Comparison of ENCODE assay signal across 12 cellular contexts in the genomic region with DNA sequence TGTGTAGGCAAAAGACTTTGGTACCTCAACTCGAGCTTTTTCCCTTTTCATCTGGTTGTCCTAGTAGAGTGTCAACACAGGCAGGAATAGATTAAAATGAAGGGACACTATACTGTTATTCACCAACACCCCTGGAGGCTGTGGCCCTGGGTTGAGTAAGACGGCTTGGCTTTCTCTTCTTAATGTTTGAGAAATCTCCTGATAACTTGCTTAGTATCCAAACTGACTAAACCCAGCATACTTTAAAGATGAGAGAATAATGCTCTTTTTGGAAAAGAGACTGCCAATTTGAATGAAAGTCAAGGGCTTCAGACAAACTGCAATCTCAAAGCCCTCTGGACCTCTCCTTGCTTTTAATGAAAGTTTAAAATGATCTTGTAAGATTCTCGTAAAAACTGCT. TPM values are rescaled to one million over a fixed set of nuclear protein-coding genes. Genes with fewer than 3 reads are reported as not detected.
DNase-seq lines count a peak whose midpoint lies in the region; ATAC-seq and TF ChIP-seq lines count a peak whose summit lies in the region.
"Had no signal": no experiment of that assay in that cellular context is flagged by ENCODE, and none has a peak within 500 bp of the region (broad histone marks: within the 10 kb centered on the region; RNA-seq: fewer than 3 reads in every experiment).

No MANE protein-coding gene starts in this region.

- DNase-seq in CD8-positive, alpha-beta memory T cell = no peak
- DNase-seq in Peyer's patch (no peak), fibroblast of the aortic adventitia (ENCODE audit: low read depth) (peak; percentile 84), NOMO-1 treated with DMSO at 0.1 percent for 48 hours (lab: John Stamatoyannopoulos, UW; ENCODE audit: unreplicated experiment) (no peak), glomerular visceral epithelial cell (ENCODE audit: extremely low spot score) (no peak)
- DNase-seq: midbrain; NCI-H510A treated with DMSO at 0.1 percent for 48 hours; stimulated activated CD4-positive, alpha-beta T cell treated with anti-CD3 and anti-CD28 coated beads, Interleukin-4, amount 100 ng/mL, for 1 hour had no signal

- peaks cover 22% of the 10 kb centered on the region for H3K4me1 ChIP-seq in CD8-positive, alpha-beta memory T cell (ENCODE audit: insufficient read depth, low read length)
- H3K4me1 ChIP-seq in Peyer's patch = peaks cover 0 to 12% (median 5%) of the 10 kb centered on the region in 4 donors
- peaks cover 5% of the 10 kb centered on the region for H3K4me1 ChIP-seq in rectal smooth muscle tissue (ENCODE audit: control insufficient read depth, insufficient read depth, low read length)

- no peaks in the 10 kb centered on the region for H3K36me3 ChIP-seq in CD8-positive, alpha-beta memory T cell (ENCODE audit: insufficient read depth, low read length)
- H3K36me3 ChIP-seq in Peyer's patch = no peaks in the 10 kb centered on the region
- H3K36me3 ChIP-seq in rectal smooth muscle tissue (ENCODE audit: control insufficient read depth, insufficient read depth, low read length) = no peaks in the 10 kb centered on the region

- TF ChIP-seq CTCF in Peyer's patch (IDR thresholded peaks at IDR 0.05) = no peak
- TF ChIP-seq CTCF in fibroblast of the aortic adventitia (IDR thresholded peaks at IDR 0.05; ENCODE audit: insufficient read depth, low read length) = no peak

- peak overlapping the region; percentile 58 to 93 (median 83) for H3K27ac Mint-ChIP-seq in CD8-positive, alpha-beta memory T cell
- H3K27ac Mint-ChIP-seq: activated T-helper 17 cell treated with anti-CD3 and anti-CD28 coated beads, Interleukin-2, amount 50 U/mL, for 72 hours had no signal

- no peak for TF ChIP-seq POLR2A in Peyer's patch (IDR thresholded peaks at IDR 0.05)

- H3K36me3 Mint-ChIP-seq in CD8-positive, alpha-beta memory T cell = peaks cover 0 to 9% (median 0%) of the 10 kb centered on the region in 3 donors

- POLR2A ChIA-PET in CD8-positive, alpha-beta memory T cell (lab: Charles Lee) = no interaction called here

- H3K27me3 Mint-ChIP-seq in CD8-positive, alpha-beta memory T cell = no peaks in the 10 kb centered on the region
- H3K27me3 Mint-ChIP-seq: activated T-helper 17 cell treated with anti-CD3 and anti-CD28 coated beads, Interleukin-2, amount 50 U/mL, for 72 hours had no signal

- no peak overlapping the region for H3K27ac ChIP-seq in CD8-positive, alpha-beta memory T cell (ENCODE audit: low read depth, low read length)
- H3K27ac ChIP-seq in Peyer's patch (peak overlapping the region; percentile 36 to 90 (median 54)), rectal smooth muscle tissue (ENCODE audit: low read depth, low read length) (peak overlapping the region; percentile 57)

- no peak overlapping the region for H3K9ac ChIP-seq in rectal smooth muscle tissue (ENCODE audit: low read length)

- peak overlapping the region in 3 of 7 donors; percentile 10 to 83 (median 63) for H3K4me3 Mint-ChIP-seq in CD8-positive, alpha-beta memory T cell
- H3K4me3 Mint-ChIP-seq: activated T-helper 17 cell treated with anti-CD3 and anti-CD28 coated beads, Interleukin-2, amount 50 U/mL, for 72 hours had no signal

- H3K9me3 ChIP-seq in CD8-positive, alpha-beta memory T cell (ENCODE audit: low read length) = no peaks in the 10 kb centered on the region
- H3K9me3 ChIP-seq in Peyer's patch = no peaks in the 10 kb centered on the region

- CTCF ChIA-PET in CD8-positive, alpha-beta memory T cell (lab: Charles Lee) = interaction anchor here (1.3 kb wide), 1 partner anchor 43 kb away, joined by 3 read pairs; no protein-coding TSS in a partner anchor

- H3K27me3 ChIP-seq in CD8-positive, alpha-beta memory T cell (ENCODE audit: insufficient read depth, low read length, poor library complexity, severe bottlenecking) = no peaks in the 10 kb centered on the region
- H3K27me3 ChIP-seq in Peyer's patch (no peaks in the 10 kb centered on the region), rectal smooth muscle tissue (ENCODE audit: control insufficient read depth, insufficient read depth, low read length) (no peaks in the 10 kb centered on the region)

- H3K4me3 ChIP-seq in CD8-positive, alpha-beta memory T cell (ENCODE audit: low read length) = no peak overlapping the region
- no peak overlapping the region for H3K4me3 ChIP-seq in Peyer's patch
- no peak overlapping the region for H3K4me3 ChIP-seq in fibroblast of the aortic adventitia (ENCODE audit: low read depth, low read length)
- no peak overlapping the region for H3K4me3 ChIP-seq in rectal smooth muscle tissue (ENCODE audit: low read length)

- no peak for ATAC-seq in GM21786 (IDR thresholded peaks at IDR 0.05; ENCODE audit: unreplicated experiment)
- no peak for ATAC-seq in GM19351 (IDR thresholded peaks at IDR 0.05; ENCODE audit: unreplicated experiment)
- ATAC-seq: activated T-helper 17 cell treated with anti-CD3 and anti-CD28 coated beads, Interleukin-2, amount 50 U/mL, for 72 hours had no signal

- H3K4me1 Mint-ChIP-seq in CD8-positive, alpha-beta memory T cell = peaks cover 29 to 41% (median 34%) of the 10 kb centered on the region in 3 donors

- no peaks in the 10 kb centered on the region for H3K9me3 Mint-ChIP-seq in CD8-positive, alpha-beta memory T cell
- H3K9me3 Mint-ChIP-seq: activated T-helper 17 cell treated with anti-CD3 and anti-CD28 coated beads, Interleukin-2, amount 50 U/mL, for 72 hours had no signal

RNA-seq across cellular contexts. Expression of gene SLC30A1, which starts 2.6 kb away (rescaled TPM):
- 10 to 100 TPM; 16.5 to 17.1 TPM for total RNA-seq in CD8-positive, alpha-beta memory T cell
- 3.4 TPM for polyA plus RNA-seq in CD8-positive, alpha-beta memory T cell
- total RNA-seq in Peyer's patch (10 to 100 TPM in 3 of 4 donors, 1 to 10 TPM in 1; 5.8 to 44.7 (median 34.9) TPM), fibroblast of the aortic adventitia (ENCODE audit: low replicate concordance) (37.2 and 47.4 TPM in 2 replicates)
